In genomic region chr1:38817958-38818705, GRCh38 we compare ENCODE assay signal across 8 cellular contexts. TPM values are rescaled to one million over a fixed set of nuclear protein-coding genes. Genes with fewer than 3 reads are reported as not detected.
DNase-seq lines count a peak whose midpoint lies in the region; ATAC-seq, FAIRE-seq and TF ChIP-seq lines count a peak whose summit lies in the region.

No MANE protein-coding gene starts in this region.

- no peaks in the 10 kb centered on the region for H3K9me2 ChIP-seq in GM23338 (ENCODE audit: insufficient read depth)

- TF ChIP-seq CTCF in A549 (IDR thresholded peaks at IDR 0.05), result peak; percentile 72
- peak; percentile 70 to 77 for TF ChIP-seq CTCF in GM23338 (conservative IDR thresholded peaks at IDR 0.05; ENCODE audit: low read depth in 2 of 2)
- peak; percentile 51 for TF ChIP-seq CTCF in mucosa of descending colon (IDR thresholded peaks at IDR 0.05)

- H3K4me1 ChIP-seq in A549 (no peaks in the 10 kb centered on the region), GM23338 (ENCODE audit: insufficient read depth) (peaks cover 32% of the 10 kb centered on the region), duodenal mucosa (ENCODE audit: control insufficient read depth in 1 of 2, insufficient read depth in 2 of 2, low read length in 2 of 2) (peaks cover 5 to 8% of the 10 kb centered on the region in 2 donors), mucosa of descending colon (ENCODE audit: low read depth) (peaks cover 16% of the 10 kb centered on the region)

- H3F3A ChIP-seq in GM23338 (replicated peaks; ENCODE audit: low read depth), result no peaks in the 10 kb centered on the region

- ATAC-seq in A549 (peak; percentile 55 to 92; a peak in 5 of 6 replicates), GM23338 (peak; percentile 86), mucosa of descending colon (peak; percentile 64), GM18907 (IDR thresholded peaks at IDR 0.05; ENCODE audit: unreplicated experiment) (no peak)
- peak; percentile 76 for ATAC-seq in stimulated activated naive CD8-positive, alpha-beta T cell treated with anti-CD3 and anti-CD28 coated beads, Interleukin-15, amount 100 ng/mL, for 72 hours

- peak; percentile 45 to 76; a peak in 4 of 5 replicates for TF ChIP-seq RAD21 in A549 (conservative IDR thresholded peaks at IDR 0.05 in 1 of 2, IDR thresholded peaks at IDR 0.05 in 1 of 2)

- peaks cover 29% of the 10 kb centered on the region; the same call in 2 of the 3 replicates for H3K4me1 Mint-ChIP-seq in GM23338
- H3K4me1 Mint-ChIP-seq in stimulated activated naive CD8-positive, alpha-beta T cell treated with anti-CD3 and anti-CD28 coated beads, Interleukin-15, amount 100 ng/mL, for 72 hours, result peaks cover 13% of the 10 kb centered on the region

- peaks cover 20% of the 10 kb centered on the region for H3K27me3 Mint-ChIP-seq in GM23338 (ENCODE audit: insufficient read depth, low read depth, poor library complexity)
- peaks cover 90% of the 10 kb centered on the region for H3K27me3 Mint-ChIP-seq in stimulated activated naive CD8-positive, alpha-beta T cell treated with anti-CD3 and anti-CD28 coated beads, Interleukin-15, amount 100 ng/mL, for 72 hours

- H2AFZ ChIP-seq in GM23338, result peak overlapping the region; percentile 99

- intact Hi-C loops in mucosa of descending colon (cut with DNase I, micrococcal nuclease), result no loop called here

- no peaks in the 10 kb centered on the region for H3K79me2 ChIP-seq in GM23338 (replicated peaks; ENCODE audit: insufficient read depth)

- POLR2A ChIA-PET in A549 (lab: Yijun Ruan, JAX), result no interaction called here

- H3K4me3 ChIP-seq in A549 (peak overlapping the region; percentile 45), GM23338 (peak overlapping the region; percentile 85), duodenal mucosa (ENCODE audit: low read depth in 1 of 2, low read length in 2 of 2) (peak overlapping the region; percentile 21 to 38), mucosa of descending colon (no peak overlapping the region)

- H3K4me2 ChIP-seq in A549 (peak overlapping the region; percentile 98), GM23338 (peak overlapping the region; percentile 96)

- CTCF ChIA-PET in A549 (lab: Yijun Ruan, JAX), result interaction anchor here (0.7 to 3.1 kb wide), 10 partner anchors 9 to 1299 kb away, joined by 3 to 13 read pairs (median 3); no protein-coding TSS in a partner anchor

- peaks cover 7% of the 10 kb centered on the region; the same call in 2 of the 3 replicates for H3K36me3 Mint-ChIP-seq in GM23338 (ENCODE audit: low read depth)

- TF ChIP-seq POLR2A in A549 (IDR thresholded peaks at IDR 0.05; ENCODE audit: low read length), result no peak

- H4K20me1 ChIP-seq in GM23338 (replicated peaks; ENCODE audit: insufficient read depth), result no peaks in the 10 kb centered on the region

- H3K4me3 Mint-ChIP-seq in GM23338, result peak overlapping the region; percentile 75
- H3K4me3 Mint-ChIP-seq in stimulated activated naive CD8-positive, alpha-beta T cell treated with anti-CD3 and anti-CD28 coated beads, Interleukin-15, amount 100 ng/mL, for 72 hours, result peak overlapping the region in 1 of 2 donors; percentile 57

- H3K9me3 Mint-ChIP-seq in GM23338, result peaks cover 10% of the 10 kb centered on the region; the same call in 2 of the 3 replicates
- no peaks in the 10 kb centered on the region for H3K9me3 Mint-ChIP-seq in stimulated activated naive CD8-positive, alpha-beta T cell treated with anti-CD3 and anti-CD28 coated beads, Interleukin-15, amount 100 ng/mL, for 72 hours

- H3K27me3 ChIP-seq in GM23338 (ENCODE audit: insufficient read depth) (peaks cover 69% of the 10 kb centered on the region), duodenal mucosa (ENCODE audit: control insufficient read depth in 1 of 2, insufficient read depth in 2 of 2, low read length in 2 of 2) (peaks cover 47 to 54% of the 10 kb centered on the region in 2 donors)

- peak overlapping the region in 1 of 2 experiments; percentile 43; a peak in 1 of 6 replicates for H3K27ac ChIP-seq in A549
- no peak overlapping the region for H3K27ac ChIP-seq in GM23338 (ENCODE audit: low read depth)
- no peak overlapping the region for H3K27ac ChIP-seq in duodenal mucosa (ENCODE audit: low read depth, low read length)

- no peaks in the 10 kb centered on the region for H3K36me3 ChIP-seq in GM23338 (ENCODE audit: insufficient read depth)
- no peaks in the 10 kb centered on the region for H3K36me3 ChIP-seq in duodenal mucosa (ENCODE audit: control insufficient read depth in 1 of 2, insufficient read depth in 2 of 2, low read length in 2 of 2)
- H3K36me3 ChIP-seq in mucosa of descending colon (ENCODE audit: low read depth), result no peaks in the 10 kb centered on the region

- no peak overlapping the region for H3K27ac Mint-ChIP-seq in GM23338
- H3K27ac Mint-ChIP-seq in stimulated activated naive CD8-positive, alpha-beta T cell treated with anti-CD3 and anti-CD28 coated beads, Interleukin-15, amount 100 ng/mL, for 72 hours, result no peak overlapping the region

- no peaks in the 10 kb centered on the region; the same call in 2 of the 3 replicates for H3K9me3 ChIP-seq in A549
- H3K9me3 ChIP-seq in duodenal mucosa (ENCODE audit: control insufficient read depth in 1 of 2, low read length in 2 of 2), result no peaks in the 10 kb centered on the region
- no peaks in the 10 kb centered on the region for H3K9me3 ChIP-seq in mucosa of descending colon

- DNase-seq in A549 (ENCODE audit: low read depth in 1 of 2, low spot score in 1 of 2) (peak in 1 of 2 experiments; percentile 36), GM23338 (ENCODE audit: low spot score) (peak; percentile 76), mucosa of descending colon (peak in 2 of 3 donors; percentile 40 to 47), putamen (ENCODE audit: low spot score) (no peak)
- DNase-seq in activated CD4-positive, alpha-beta T cell treated with anti-CD3 and anti-CD28 coated beads for 24 hours (ENCODE audit: low read depth in 2 of 2), result peak; percentile 36 to 47
- DNase-seq in stimulated activated naive CD8-positive, alpha-beta T cell treated with anti-CD3 and anti-CD28 coated beads, Interleukin-15, amount 100 ng/mL, for 72 hours, result peak; percentile 49 to 59

- no peak for FAIRE-seq in A549 (lab: Jason Lieb, UNC)

- TF ChIP-seq EP300 in A549 (IDR thresholded peaks at IDR 0.05), result no peak

- 16% methylated on average over 37 of the region's 79 CpGs for WGBS in A549 (ENCODE audit: missing lambda C conversion rate)

- H3K9ac ChIP-seq in duodenal mucosa (ENCODE audit: low read depth in 1 of 2, low read length in 2 of 2), result no peak overlapping the region

TF ChIP-seq in A549, 52 proteins besides CTCF, POLR2A, EP300 and RAD21:
- TF ChIP-seq HOXB13 (CRISPR knock-in tag; IDR thresholded peaks at IDR 0.05; ENCODE audit: low read depth) (no peak), SMC3 (IDR thresholded peaks at IDR 0.05) (peak; percentile 63)

TF ChIP-seq in GM23338, 12 proteins besides CTCF, POLR2A, EP300 and RAD21 (continues in another document):
- TF ChIP-seq JUNB (IDR thresholded peaks at IDR 0.05; ENCODE audit: unreplicated experiment), result no peak
- TF ChIP-seq EZH2phosphoT487 (IDR thresholded peaks at IDR 0.05; ENCODE audit: unreplicated experiment), result no peak
- no peak for TF ChIP-seq CREB1 (CRISPR knock-in tag; IDR thresholded peaks at IDR 0.05; ENCODE audit: low read depth)
- no peak for TF ChIP-seq STAT1 (IDR thresholded peaks at IDR 0.05; ENCODE audit: unreplicated experiment)
- TF ChIP-seq, protein P1, sequence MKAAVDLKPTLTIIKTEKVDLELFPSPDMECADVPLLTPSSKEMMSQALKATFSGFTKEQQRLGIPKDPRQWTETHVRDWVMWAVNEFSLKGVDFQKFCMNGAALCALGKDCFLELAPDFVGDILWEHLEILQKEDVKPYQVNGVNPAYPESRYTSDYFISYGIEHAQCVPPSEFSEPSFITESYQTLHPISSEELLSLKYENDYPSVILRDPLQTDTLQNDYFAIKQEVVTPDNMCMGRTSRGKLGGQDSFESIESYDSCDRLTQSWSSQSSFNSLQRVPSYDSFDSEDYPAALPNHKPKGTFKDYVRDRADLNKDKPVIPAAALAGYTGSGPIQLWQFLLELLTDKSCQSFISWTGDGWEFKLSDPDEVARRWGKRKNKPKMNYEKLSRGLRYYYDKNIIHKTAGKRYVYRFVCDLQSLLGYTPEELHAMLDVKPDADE (IDR thresholded peaks at IDR 0.05), result no peak
- no peak for TF ChIP-seq NANOG (IDR thresholded peaks at IDR 0.05; ENCODE audit: borderline replicate concordance)
- no peak for TF ChIP-seq ZNF331 (CRISPR knock-in tag; IDR thresholded peaks at IDR 0.05; ENCODE audit: low read depth)
- no peak for TF ChIP-seq ZNF114 (CRISPR knock-in tag; IDR thresholded peaks at IDR 0.05)

RNA-seq across cellular contexts. Expression of gene RRAGC, which starts 41.4 kb away (rescaled TPM):
- polyA plus RNA-seq in A549 (2011; rRNA removed) (10.9 and 13.5 TPM in 2 replicates), A549 (2017; fragmentation: RNase III; extraction: RNeasy Plus Mini Kit Qiagen cat#74134 plus additional on column Dnase treatment) (14.1 to 18.0 TPM (median 16.3 TPM) in 3 replicates), GM23338 (2016; fragmentation: Nextera tagmentation; extraction: Ambion mirVana) (9.3 TPM in 2 replicates)
- polyA plus RNA-seq in A549 (2012; cell fraction: cytosol; rRNA removed), result 5.3 TPM in 2 replicates
- 1.4 and 2.5 TPM in 2 replicates for polyA plus RNA-seq in A549 (2012; cell fraction: nucleus; rRNA removed)
- 3.8 and 4.3 TPM in 2 replicates for polyA minus RNA-seq in A549 (2011; rRNA and poly(A)+ RNA removed)
- total RNA-seq in GM23338 (2014; rRNA removed; shearing (Covaris generic)), result 12.8 and 13.1 TPM in 2 replicates
- total RNA-seq in mucosa of descending colon, result 10 to 100 TPM; 29.7 to 41.7 (median 32.5) TPM

RNA-seq across cellular contexts. Expression of gene MYCBP, which starts 55.0 kb away (rescaled TPM):
- polyA plus RNA-seq in A549 (2011; rRNA removed), result 20.8 and 25.5 TPM in 2 replicates
- polyA plus RNA-seq in A549 (2012; cell fraction: cytosol; rRNA removed), result 10.4 and 11.0 TPM in 2 replicates
- 2.5 and 3.9 TPM in 2 replicates for polyA plus RNA-seq in A549 (2012; cell fraction: nucleus; rRNA removed)
- polyA plus RNA-seq in A549 (2017; fragmentation: RNase III; extraction: RNeasy Plus Mini Kit Qiagen cat#74134 plus additional on column Dnase treatment), result 25.0 to 29.4 TPM (median 27.8 TPM) in 3 replicates
- polyA minus RNA-seq in A549 (2011; rRNA and poly(A)+ RNA removed), result 4.0 and 4.8 TPM in 2 replicates
- 33.6 and 69.2 TPM in 2 replicates for total RNA-seq in GM23338 (2014; rRNA removed; shearing (Covaris generic))
- 74.4 and 82.3 TPM in 2 replicates for polyA plus RNA-seq in GM23338 (2016; fragmentation: Nextera tagmentation; extraction: Ambion mirVana)
- total RNA-seq in mucosa of descending colon, result 10 to 100 TPM; 21.4 to 37.4 (median 24.2) TPM
